ENCODE assay signal across 31 cellular contexts in genomic region chr12:99260597-99260996, GRCh38.
"Had no signal": no experiment of that assay in that cellular context is flagged by ENCODE, and none has a peak within 500 bp of the region (broad histone marks: within the 10 kb centered on the region; RNA-seq: fewer than 3 reads in every experiment).

No MANE protein-coding gene starts in this region.

- H3K27ac Mint-ChIP-seq: activated CD4-positive, alpha-beta memory T cell treated with anti-CD3 and anti-CD28 coated beads for 36 hours; activated CD4-positive, alpha-beta T cell treated with anti-CD3 and anti-CD28 coated beads for 36 hours; activated CD4-positive, alpha-beta T cell treated with anti-CD3 and anti-CD28 coated beads, Interleukin-2, amount 10 ng/mL, durations not matched to agents 24 days and 14 days; activated CD8-positive, alpha-beta memory T cell treated with anti-CD3 and anti-CD28 coated beads, Interleukin-2, amount 10 ng/mL, durations not matched to agents 7 days and 5 days; activated CD8-positive, alpha-beta T cell treated with anti-CD3 and anti-CD28 coated beads, Interleukin-2, amount 10 ng/mL, durations not matched to agents 7 days and 5 days; activated naive CD4-positive, alpha-beta T cell treated with anti-CD3 and anti-CD28 coated beads for 36 hours; activated naive CD4-positive, alpha-beta T cell treated with anti-CD3 and anti-CD28 coated beads, Interleukin-2, amount 50 U/mL, for 24 hours; activated naive CD8-positive, alpha-beta T cell treated with anti-CD3 and anti-CD28 coated beads for 36 hours; activated naive CD8-positive, alpha-beta T cell treated with anti-CD3 and anti-CD28 coated beads, Interleukin-2, amount 50 U/mL, for 24 hours; activated T-helper 1 cell treated with anti-CD3 and anti-CD28 coated beads, Interleukin-12 subunit alpha, Interleukin-12 subunit beta, Interleukin-2, Interleukin-4 antibody, amounts not matched to agents 30 ng/mL and 10 ng/mL and 1 ng/mL, durations not matched to agents 14 hours and 24 hours and 36 hours; activated T-helper 2 cell treated with anti-CD3 and anti-CD28 coated beads, Interferon-gamma antibody, Interleukin-2, Interleukin-4, amounts not matched to agents 10 μg/mL and 5 μg/mL and 100 μg/mL, durations not matched to agents 14 hours and 24 hours and 36 hours; dendritic cell treated with granulocyte-macrophage colony-stimulating factor and Interleukin-4, amounts not matched to agents 40 ng/mL and 50 ng/mL, for 4 days; effector memory CD8-positive, alpha-beta T cell had no signal

- H3K4me1 Mint-ChIP-seq: activated CD4-positive, alpha-beta T cell treated with anti-CD3 and anti-CD28 coated beads for 36 hours; activated CD4-positive, alpha-beta T cell treated with anti-CD3 and anti-CD28 coated beads, Interleukin-2, amount 10 ng/mL, durations not matched to agents 24 days and 14 days; activated CD8-positive, alpha-beta memory T cell treated with anti-CD3 and anti-CD28 coated beads, Interleukin-2, amount 10 ng/mL, durations not matched to agents 7 days and 5 days; activated naive CD4-positive, alpha-beta T cell treated with anti-CD3 and anti-CD28 coated beads, Interleukin-2, amount 50 U/mL, for 24 hours; activated naive CD8-positive, alpha-beta T cell treated with anti-CD3 and anti-CD28 coated beads for 36 hours; activated naive CD8-positive, alpha-beta T cell treated with anti-CD3 and anti-CD28 coated beads, Interleukin-2, amount 50 U/mL, for 24 hours; central memory CD8-positive, alpha-beta T cell had no signal

- H3K27me3 ChIP-seq: adrenal gland, body of pancreas, esophagus muscularis mucosa, foreskin keratinocyte, gastroesophageal sphincter had no signal

- H3K27ac ChIP-seq: adrenal gland, body of pancreas, coronary artery, esophagus muscularis mucosa, foreskin keratinocyte, gastroesophageal sphincter had no signal

- H3K9me3 ChIP-seq: adrenal gland, body of pancreas, esophagus muscularis mucosa, gastroesophageal sphincter had no signal

- H3K9me3 Mint-ChIP-seq: activated T-helper 1 cell treated with anti-CD3 and anti-CD28 coated beads, Interleukin-12 subunit alpha, Interleukin-12 subunit beta, Interleukin-2, Interleukin-4 antibody, amounts not matched to agents 30 ng/mL and 10 ng/mL and 1 ng/mL, durations not matched to agents 14 hours and 24 hours and 36 hours; dendritic cell treated with granulocyte-macrophage colony-stimulating factor and Interleukin-4, amounts not matched to agents 40 ng/mL and 50 ng/mL, for 4 days had no signal

- H3K4me3 ChIP-seq: adrenal gland, body of pancreas, coronary artery, esophagus muscularis mucosa, gastroesophageal sphincter had no signal

- H3K4me1 ChIP-seq: adrenal gland, foreskin keratinocyte had no signal

- DNase-seq: activated CD4-positive, alpha-beta memory T cell treated with anti-CD3 and anti-CD28 coated beads for 36 hours; activated CD4-positive, alpha-beta T cell treated with anti-CD3 and anti-CD28 coated beads for 36 hours; activated CD4-positive, alpha-beta T cell treated with anti-CD3 and anti-CD28 coated beads, Interleukin-2, amount 10 ng/mL, durations not matched to agents 24 days and 14 days; activated CD4-positive, CD25-positive, alpha-beta regulatory T cell; activated CD4-positive, CD25-positive, alpha-beta regulatory T cell treated with anti-CD3 and anti-CD28 coated beads, Interleukin-2, amount 50 U/mL, for 72 hours; activated CD8-positive, alpha-beta memory T cell treated with anti-CD3 and anti-CD28 coated beads, Interleukin-2, amount 10 ng/mL, durations not matched to agents 7 days and 5 days; activated CD8-positive, alpha-beta memory T cell treated with anti-CD3 and anti-CD28 coated beads, Interleukin-2, amount 50 U/mL, for 4 hours; activated CD8-positive, alpha-beta T cell treated with anti-CD3 and anti-CD28 coated beads, Interleukin-2, amount 10 ng/mL, durations not matched to agents 7 days and 5 days; activated effector memory CD4-positive, alpha-beta T cell treated with anti-CD3 and anti-CD28 coated beads, Interleukin-2, amount 50 U/mL, for 16 hours; activated naive CD4-positive, alpha-beta T cell treated with anti-CD3 and anti-CD28 coated beads for 36 hours; activated naive CD8-positive, alpha-beta T cell treated with anti-CD3 and anti-CD28 coated beads for 36 hours; activated naive CD8-positive, alpha-beta T cell treated with anti-CD3 and anti-CD28 coated beads, Interleukin-2, amount 50 U/mL, for 24 hours; activated T-cell treated with anti-CD3 and anti-CD28 coated beads, Interleukin-2, amount 50 U/mL, for 1 hour; activated T-cell treated with anti-CD3 and anti-CD28 coated beads, Interleukin-2, amount 50 U/mL, for 48 hours; adrenal gland; amygdala; aorta; body of pancreas; effector CD4-positive, alpha-beta T cell; effector memory CD8-positive, alpha-beta T cell; erythroblast; foreskin keratinocyte; T-helper 2 cell had no signal

- H3K4me3 Mint-ChIP-seq: activated CD4-positive, alpha-beta memory T cell treated with anti-CD3 and anti-CD28 coated beads for 36 hours; activated CD4-positive, alpha-beta T cell treated with anti-CD3 and anti-CD28 coated beads for 36 hours; activated CD4-positive, alpha-beta T cell treated with anti-CD3 and anti-CD28 coated beads, Interleukin-2, amount 10 ng/mL, durations not matched to agents 24 days and 14 days; activated CD8-positive, alpha-beta memory T cell treated with anti-CD3 and anti-CD28 coated beads, Interleukin-2, amount 10 ng/mL, durations not matched to agents 7 days and 5 days; activated CD8-positive, alpha-beta T cell treated with anti-CD3 and anti-CD28 coated beads, Interleukin-2, amount 10 ng/mL, durations not matched to agents 7 days and 5 days; activated naive CD4-positive, alpha-beta T cell treated with anti-CD3 and anti-CD28 coated beads for 36 hours; activated naive CD4-positive, alpha-beta T cell treated with anti-CD3 and anti-CD28 coated beads, Interleukin-2, amount 50 U/mL, for 24 hours; activated naive CD8-positive, alpha-beta T cell treated with anti-CD3 and anti-CD28 coated beads for 36 hours; activated naive CD8-positive, alpha-beta T cell treated with anti-CD3 and anti-CD28 coated beads, Interleukin-2, amount 50 U/mL, for 24 hours; activated T-helper 1 cell treated with anti-CD3 and anti-CD28 coated beads, Interleukin-12 subunit alpha, Interleukin-12 subunit beta, Interleukin-2, Interleukin-4 antibody, amounts not matched to agents 30 ng/mL and 10 ng/mL and 1 ng/mL, durations not matched to agents 14 hours and 24 hours and 36 hours; central memory CD8-positive, alpha-beta T cell; dendritic cell treated with granulocyte-macrophage colony-stimulating factor and Interleukin-4, amounts not matched to agents 40 ng/mL and 50 ng/mL, for 4 days; effector memory CD8-positive, alpha-beta T cell had no signal

- H3K36me3 Mint-ChIP-seq: activated CD4-positive, alpha-beta memory T cell treated with anti-CD3 and anti-CD28 coated beads for 36 hours; activated CD8-positive, alpha-beta memory T cell treated with anti-CD3 and anti-CD28 coated beads, Interleukin-2, amount 10 ng/mL, durations not matched to agents 7 days and 5 days; activated naive CD4-positive, alpha-beta T cell treated with anti-CD3 and anti-CD28 coated beads, Interleukin-2, amount 50 U/mL, for 24 hours; activated naive CD8-positive, alpha-beta T cell treated with anti-CD3 and anti-CD28 coated beads for 36 hours had no signal

- H3K27me3 Mint-ChIP-seq: activated CD4-positive, alpha-beta memory T cell treated with anti-CD3 and anti-CD28 coated beads for 36 hours; activated CD4-positive, alpha-beta T cell treated with anti-CD3 and anti-CD28 coated beads for 36 hours; activated CD4-positive, alpha-beta T cell treated with anti-CD3 and anti-CD28 coated beads, Interleukin-2, amount 10 ng/mL, durations not matched to agents 24 days and 14 days; activated CD8-positive, alpha-beta memory T cell treated with anti-CD3 and anti-CD28 coated beads, Interleukin-2, amount 10 ng/mL, durations not matched to agents 7 days and 5 days; activated naive CD4-positive, alpha-beta T cell treated with anti-CD3 and anti-CD28 coated beads, Interleukin-2, amount 50 U/mL, for 24 hours; activated naive CD8-positive, alpha-beta T cell treated with anti-CD3 and anti-CD28 coated beads for 36 hours; activated naive CD8-positive, alpha-beta T cell treated with anti-CD3 and anti-CD28 coated beads, Interleukin-2, amount 50 U/mL, for 24 hours; central memory CD8-positive, alpha-beta T cell; dendritic cell treated with granulocyte-macrophage colony-stimulating factor and Interleukin-4, amounts not matched to agents 40 ng/mL and 50 ng/mL, for 4 days; effector memory CD8-positive, alpha-beta T cell had no signal

- H3K36me3 ChIP-seq: adrenal gland, esophagus muscularis mucosa, gastroesophageal sphincter had no signal
